In genomic region chr3:52443268-52443610, GRCh38 we compare ENCODE assay signal across 19 cellular contexts. TPM values are rescaled to one million over a fixed set of nuclear protein-coding genes. Genes with fewer than 3 reads are reported as not detected.
DNase-seq lines count a peak whose midpoint lies in the region; ATAC-seq, FAIRE-seq and TF ChIP-seq lines count a peak whose summit lies in the region.
"Had no signal": no experiment of that assay in that cellular context is flagged by ENCODE, and none has a peak within 500 bp of the region (broad histone marks: within the 10 kb centered on the region; RNA-seq: fewer than 3 reads in every experiment).

No MANE protein-coding gene starts in this region.

- peaks cover 3% of the 10 kb centered on the region; the same call in 1 of the 2 replicates for H3K79me1 ChIP-seq in H1 (ENCODE audit: low read depth, low read length)
- H3K79me1 ChIP-seq in mesendoderm (ENCODE audit: low read length), result no peaks in the 10 kb centered on the region

- H3K4me2 ChIP-seq in H1 (ENCODE audit: insufficient read depth in 1 of 2, low read depth in 2 of 2, low read length in 2 of 2), result no peak overlapping the region
- H3K4me2 ChIP-seq in mesendoderm (ENCODE audit: low read length), result no peak overlapping the region
- H3K4me2 ChIP-seq: A549 had no signal

- peak overlapping the region in 5 of 10 donors; percentile 51 to 67 (median 53) for H3K27ac ChIP-seq in heart right ventricle
- no peak overlapping the region for H3K27ac ChIP-seq in H1 (ENCODE audit: low read depth, low read length)
- H3K27ac ChIP-seq in mesendoderm (ENCODE audit: low read depth, low read length), result no peak overlapping the region
- peak overlapping the region; percentile 42 for H3K27ac ChIP-seq in subcutaneous abdominal adipose tissue (ENCODE audit: low read depth, low read length)
- H3K27ac ChIP-seq: A549, HL-60 had no signal

- H2BK120ac ChIP-seq in H1 (replicated peaks; ENCODE audit: low read depth, low read length) (no peak overlapping the region), mesendoderm (ENCODE audit: low read depth, low read length) (no peak overlapping the region)

- H3K36me3 ChIP-seq in heart right ventricle, result peaks cover 0 to 9% (median 0%) of the 10 kb centered on the region in 9 donors
- H3K36me3 ChIP-seq in H1 (ENCODE audit: control insufficient read depth in 2 of 4, insufficient read depth in 4 of 4, low read length in 3 of 4), result no peaks in the 10 kb centered on the region
- H3K36me3 ChIP-seq in mesendoderm (ENCODE audit: control insufficient read depth, insufficient read depth, low read length), result no peaks in the 10 kb centered on the region
- H3K36me3 ChIP-seq in subcutaneous abdominal adipose tissue (ENCODE audit: control insufficient read depth in 5 of 5, insufficient read depth in 5 of 5, low read length in 5 of 5), result peaks cover 0 to 46% (median 38%) of the 10 kb centered on the region in 5 donors
- no peaks in the 10 kb centered on the region for H3K36me3 ChIP-seq in mucosa of descending colon (ENCODE audit: low read depth)

- no peak for TF ChIP-seq POLR2A in H1 (IDR thresholded peaks at IDR 0.05; ENCODE audit: control extremely low read depth in 1 of 2, low read depth in 2 of 2, low read length in 2 of 2)

- H3K4ac ChIP-seq in H1 (replicated peaks; ENCODE audit: insufficient read length, low read depth, low read length) (no peak overlapping the region), mesendoderm (ENCODE audit: low read depth, low read length) (no peak overlapping the region)

- TF ChIP-seq RAD21 in H1 (IDR thresholded peaks at IDR 0.05 in 1 of 2, conservative IDR thresholded peaks at IDR 0.05 in 1 of 2; ENCODE audit: low read depth in 2 of 2, low read length in 2 of 2), result no peak

- H4K8ac ChIP-seq in H1 (ENCODE audit: extremely low read depth, insufficient read depth, low read length), result no peak overlapping the region
- H4K8ac ChIP-seq in mesendoderm (ENCODE audit: low read depth, low read length), result no peak overlapping the region

- no peak overlapping the region for H2AFZ ChIP-seq in H1 (ENCODE audit: low read length)

- H3K56ac ChIP-seq in H1 (replicated peaks; ENCODE audit: insufficient read length, low read depth, low read length), result no peak overlapping the region
- no peak overlapping the region for H3K56ac ChIP-seq in mesendoderm (ENCODE audit: low read length)

- DNase-seq in heart right ventricle (no peak), left cardiac atrium (no peak), H1 (ENCODE audit: low read depth in 1 of 2, low spot score in 2 of 2) (no peak), mesendoderm (no peak), inferior parietal cortex (ENCODE audit: extremely low spot score) (no peak), mucosa of descending colon (no peak), G401 (ENCODE audit: low spot score) (no peak)
- DNase-seq: DND-41, HFFc6, NCI-H146, NCI-H2081 treated with DMSO at 0.1 percent for 48 hours, NCI-H226, NCI-H526 had no signal

- H2BK20ac ChIP-seq in H1 (ENCODE audit: low read length), result no peak overlapping the region

- peaks cover 4% of the 10 kb centered on the region; the same call in 1 of the 2 replicates for H3K23me2 ChIP-seq in H1 (ENCODE audit: low read depth, low read length)

- H3K18ac ChIP-seq in H1 (ENCODE audit: extremely low read depth, low read length) (no peak overlapping the region), mesendoderm (ENCODE audit: low read length) (no peak overlapping the region)

- H2BK12ac ChIP-seq in H1 (ENCODE audit: low read depth, low read length), result 0 out of 2 replicates have a peak overlapping the region, but pooled peaks have one; percentile 9

- H3K9ac ChIP-seq in H1 (replicated peaks in 1 of 4; ENCODE audit: extremely low read depth in 1 of 4, low read depth in 3 of 4, low read length in 3 of 4) (no peak overlapping the region), mesendoderm (ENCODE audit: low read length) (no peak overlapping the region), subcutaneous abdominal adipose tissue (ENCODE audit: low read length in 5 of 5) (peak overlapping the region; percentile 68 to 90 (median 71))

- CTCF ChIA-PET in H1 (lab: Charles Lee; ENCODE audit: partially characterized antibody), result interaction anchor here (3.9 to 12.8 kb wide), 3 partner anchors 10 to 57 kb away, joined by 13 to 109 read pairs (median 45); partner anchors contain the start of gene TNNC1

- 89 to 92% methylated on average over 8 of the region's 8 CpGs for WGBS in heart right ventricle, 2 donors
- WGBS in H1 (ENCODE audit: extremely low coverage in 1 of 2, insufficient coverage in 1 of 2, insufficient read length in 1 of 2, insufficient replicate concordance in 2 of 2, low coverage in 1 of 2, low lambda C conversion rate in 2 of 2, missing lambda C conversion rate in 1 of 2), 2 experiments, result 91% methylated on average over 8 of the region's 8 CpGs; no CpG with 5 or more reads in 1 of the 2 experiments
- WGBS in mesendoderm (ENCODE audit: extremely low coverage, insufficient coverage, low lambda C conversion rate), result no CpG with 5 or more reads among the region's 8 CpGs

- H3K4me1 ChIP-seq in heart right ventricle (peaks cover 3 to 36% (median 12%) of the 10 kb centered on the region in 9 donors), H1 (replicated peaks in 1 of 4; ENCODE audit: control insufficient read depth in 3 of 4, insufficient read depth in 4 of 4, low read length in 3 of 4) (peaks cover 0 to 10% (median 4%) of the 10 kb centered on the region in 4 experiments; a peak in 4 of 7 replicates), mesendoderm (ENCODE audit: control insufficient read depth, low read depth, low read length) (no peaks in the 10 kb centered on the region), subcutaneous abdominal adipose tissue (ENCODE audit: control insufficient read depth in 5 of 5, insufficient read depth in 5 of 5, low read length in 5 of 5) (peaks cover 11 to 85% (median 81%) of the 10 kb centered on the region in 5 donors), mucosa of descending colon (ENCODE audit: low read depth) (peaks cover 5% of the 10 kb centered on the region)
- H3K4me1 ChIP-seq: A549 had no signal

- H3K4me3 ChIP-seq in heart right ventricle (peak overlapping the region in 8 of 10 donors; percentile 16 to 48 (median 42)), H1 (ENCODE audit: extremely low read depth in 1 of 4, insufficient read depth in 2 of 4, low read depth in 3 of 4, low read length in 4 of 4) (no peak overlapping the region), mesendoderm (ENCODE audit: low read length) (no peak overlapping the region), subcutaneous abdominal adipose tissue (ENCODE audit: low read depth in 1 of 5, low read length in 5 of 5) (peak overlapping the region; percentile 76 to 91 (median 84)), mucosa of descending colon (no peak overlapping the region)
- H3K4me3 ChIP-seq: A549, K562 had no signal

- H3K9me3 ChIP-seq in heart right ventricle (no peaks in the 10 kb centered on the region), H1 (ENCODE audit: insufficient read depth in 2 of 2, low read depth in 1 of 2, low read length in 1 of 2) (no peaks in the 10 kb centered on the region), subcutaneous abdominal adipose tissue (ENCODE audit: control insufficient read depth in 5 of 5, low read length in 5 of 5) (no peaks in the 10 kb centered on the region), mucosa of descending colon (no peaks in the 10 kb centered on the region)
- H3K9me3 ChIP-seq: A549 had no signal

- in situ Hi-C loops in G401 (cut with HindIII; ENCODE audit: low sequenced_read_pairs), result no loop called here

- H3K27me3 ChIP-seq in heart right ventricle, result no peaks in the 10 kb centered on the region
- 0 out of 7 replicates have a peak, but pooled peaks cover 0 to 2% (median 0%) of the 10 kb centered on the region in 4 experiments for H3K27me3 ChIP-seq in H1 (replicated peaks in 1 of 4; ENCODE audit: control insufficient read depth in 3 of 4, extremely low read depth in 1 of 4, insufficient read depth in 3 of 4, low read length in 3 of 4)
- H3K27me3 ChIP-seq in mesendoderm (ENCODE audit: insufficient read depth, low read length, poor library complexity), result no peaks in the 10 kb centered on the region
- H3K27me3 ChIP-seq in subcutaneous abdominal adipose tissue (ENCODE audit: control insufficient read depth in 5 of 5, insufficient read depth in 4 of 5, low read length in 5 of 5), result no peaks in the 10 kb centered on the region

- H4K20me1 ChIP-seq in H1 (replicated peaks in 1 of 2; ENCODE audit: control insufficient read depth in 1 of 2, insufficient read depth in 2 of 2, low read length in 2 of 2), result no peaks in the 10 kb centered on the region

- intact Hi-C loops in heart right ventricle (cut with DNase I) (no loop called here), left cardiac atrium (cut with DNase I) (no loop called here), mucosa of descending colon (cut with DNase I, micrococcal nuclease) (no loop called here)

- H3K23ac ChIP-seq in H1 (ENCODE audit: insufficient read length) (no peak overlapping the region), mesendoderm (ENCODE audit: low read length) (peak overlapping the region; percentile 24)

- ATAC-seq in heart right ventricle (no peak), left cardiac atrium (no peak), mucosa of descending colon (no peak)
- ATAC-seq: A549, K562 had no signal

- H2BK15ac ChIP-seq in H1 (ENCODE audit: low read length) (no peak overlapping the region), mesendoderm (replicated peaks; ENCODE audit: low read depth) (no peak overlapping the region)

- H4K5ac ChIP-seq in H1 (ENCODE audit: insufficient read length, low read depth, low read length) (no peak overlapping the region), mesendoderm (ENCODE audit: low read length) (no peak overlapping the region)

- H2AK5ac ChIP-seq in H1 (ENCODE audit: low read depth, low read length), result no peak overlapping the region
- H2AK5ac ChIP-seq in mesendoderm (ENCODE audit: low read length), result no peak overlapping the region

- no peak for FAIRE-seq in H1 (lab: Jason Lieb, UNC)
- FAIRE-seq: A549, K562 had no signal

- POLR2A ChIA-PET in H1 (lab: Charles Lee; ENCODE audit: partially characterized antibody), result interaction anchor here (1.6 to 12.3 kb wide), 4 partner anchors 10 to 43 kb away, joined by 3 to 112 read pairs (median 10); partner anchors contain the start of gene TNNC1

- no peak overlapping the region for H4K91ac ChIP-seq in H1 (replicated peaks; ENCODE audit: insufficient read length, low read length)

- no peaks in the 10 kb centered on the region for H3K79me2 ChIP-seq in H1 (ENCODE audit: control insufficient read depth in 1 of 2, insufficient read depth in 2 of 2, low read length in 2 of 2)
- H3K79me2 ChIP-seq in mesendoderm (ENCODE audit: control insufficient read depth, insufficient read depth, low read length), result no peaks in the 10 kb centered on the region

- no peak overlapping the region for H3K14ac ChIP-seq in H1 (ENCODE audit: insufficient read length)

- TF ChIP-seq EP300 in H1 (IDR thresholded peaks at IDR 0.05; ENCODE audit: borderline replicate concordance in 1 of 2, low read depth in 2 of 2, low read length in 2 of 2), result no peak

- no peak for TF ChIP-seq CTCF in heart right ventricle (IDR thresholded peaks at IDR 0.05)
- no peak for TF ChIP-seq CTCF in H1 (IDR thresholded peaks at IDR 0.05; ENCODE audit: control extremely low read depth in 1 of 3, insufficient read depth in 1 of 3, low read depth in 1 of 3, low read length in 3 of 3)
- no peak for TF ChIP-seq CTCF in mucosa of descending colon (IDR thresholded peaks at IDR 0.05)

- no peak overlapping the region for H2BK5ac ChIP-seq in H1 (ENCODE audit: low read depth, low read length)
- H2BK5ac ChIP-seq in mesendoderm (ENCODE audit: low read length), result no peak overlapping the region

RNA-seq across cellular contexts. Expression of gene SEMA3G, which starts 1.7 kb away (rescaled TPM):
- total RNA-seq in heart right ventricle, result 10 to 100 TPM in 9 of 10 donors, 1 to 10 TPM in 1; 8.3 to 17.8 (median 16.2) TPM
- polyA plus RNA-seq in heart right ventricle, result 10 to 100 TPM; 12.1 to 13.1 TPM
- total RNA-seq in left cardiac atrium, result 10 to 100 TPM; 13.7 to 19.9 TPM
- total RNA-seq in H1 (2021; fragmentation: NEBNext Ultra II Directional; extraction: Animal tissue kit (Norgen Biotek cat#: 25700)), result 1.5 TPM in 2 replicates
- 0.95 and 2.4 TPM in 2 replicates for polyA plus RNA-seq in H1 (2011; rRNA removed)
- polyA plus RNA-seq in H1 (2011; cell fraction: cytosol; rRNA removed), result 1.0 TPM
- polyA plus RNA-seq in H1 (2011; cell fraction: nucleus; rRNA removed), result 2.2 TPM
- polyA plus RNA-seq in H1 (2012, experiment 1 of 2), result 1.0 to 1.8 TPM (median 1.2 TPM) in 4 replicates
- 0.50 TPM for polyA plus RNA-seq in H1 (2012, experiment 2 of 2)
- 1.3 TPM for polyA plus RNA-seq in H1 (2013, experiment 1 of 2)
- polyA plus RNA-seq in H1 (2013, experiment 2 of 2), result 1.1 TPM
- 1.1 and 1.4 TPM in 2 replicates for polyA minus RNA-seq in H1 (2011; rRNA and poly(A)+ RNA removed)
- 1.5 TPM for polyA minus RNA-seq in H1 (2011; cell fraction: cytosol; rRNA and poly(A)+ RNA removed)
- polyA minus RNA-seq in H1 (2011; cell fraction: nucleus; rRNA and poly(A)+ RNA removed), result 1.8 TPM
- 0.56 TPM for polyA plus RNA-seq in mesendoderm (2013, experiment 1 of 2)
- 0.62 TPM for polyA plus RNA-seq in mesendoderm (2013, experiment 2 of 2)
- 10 to 100 TPM in 1 of 3 donors, 1 to 10 TPM in 2; 2.7 to 10.2 (median 3.1) TPM for total RNA-seq in mucosa of descending colon
- total RNA-seq in G401 (2014; rRNA removed; shearing (Covaris generic)), result 0.10 and 0.98 TPM in 2 replicates
- total RNA-seq: HFFc6, OCI-LY7 had no signal
- polyA plus RNA-seq: K562 had no signal

RNA-seq across cellular contexts. Expression of gene TNNC1, which starts 10.6 kb away (rescaled TPM):
- 1,000 to 10,000 TPM; 6,035 to 9,296 (median 8,226) TPM for total RNA-seq in heart right ventricle
- polyA plus RNA-seq in heart right ventricle, result over 10,000 TPM in 1 of 2 donors, 1,000 to 10,000 TPM in 1; 9,937 to 18,066 TPM
- total RNA-seq in left cardiac atrium, result 1,000 to 10,000 TPM; 2,841 to 3,233 TPM
- total RNA-seq in H1 (2021; fragmentation: NEBNext Ultra II Directional; extraction: Animal tissue kit (Norgen Biotek cat#: 25700)), result 5.8 and 9.5 TPM in 2 replicates
- 16.4 and 18.5 TPM in 2 replicates for polyA plus RNA-seq in H1 (2011; rRNA removed)
- polyA plus RNA-seq in H1 (2011; cell fraction: cytosol; rRNA removed), result 29.5 TPM
- polyA plus RNA-seq in H1 (2011; cell fraction: nucleus; rRNA removed), result 12.1 TPM
- 11.7 to 13.0 TPM (median 12.0 TPM) in 4 replicates for polyA plus RNA-seq in H1 (2012, experiment 1 of 2)
- polyA plus RNA-seq in H1 (2012, experiment 2 of 2), result 12.9 TPM
- 5.0 TPM for polyA plus RNA-seq in H1 (2013, experiment 1 of 2)
- 4.6 TPM for polyA plus RNA-seq in H1 (2013, experiment 2 of 2)
- polyA minus RNA-seq in H1 (2011; rRNA and poly(A)+ RNA removed), result 2.8 and 5.0 TPM in 2 replicates
- 4.1 TPM for polyA minus RNA-seq in H1 (2011; cell fraction: cytosol; rRNA and poly(A)+ RNA removed)
- polyA minus RNA-seq in H1 (2011; cell fraction: nucleus; rRNA and poly(A)+ RNA removed), result 5.0 TPM
- polyA plus RNA-seq in mesendoderm (2013, experiment 1 of 2), result 6.0 TPM
- polyA plus RNA-seq in mesendoderm (2013, experiment 2 of 2), result 6.5 TPM
- total RNA-seq in mucosa of descending colon, result 1 to 10 TPM in 2 of 3 donors, under 1 TPM in 1; 0.60 to 6.3 (median 2.5) TPM
- 86.7 and 117 TPM in 2 replicates for total RNA-seq in G401 (2014; rRNA removed; shearing (Covaris generic))
- total RNA-seq: RPMI7951 had no signal

RNA-seq across cellular contexts. Expression of gene NISCH, which starts 12.2 kb away (rescaled TPM):
- 10 to 100 TPM; 35.3 to 56.3 (median 41.9) TPM for total RNA-seq in heart right ventricle
- polyA plus RNA-seq in heart right ventricle, result 10 to 100 TPM; 24.0 to 53.6 TPM
- 10 to 100 TPM; 45.9 to 49.0 TPM for total RNA-seq in left cardiac atrium
- 67.0 and 71.9 TPM in 2 replicates for total RNA-seq in H1 (2021; fragmentation: NEBNext Ultra II Directional; extraction: Animal tissue kit (Norgen Biotek cat#: 25700))
- 71.2 and 108 TPM in 2 replicates for polyA plus RNA-seq in H1 (2011; rRNA removed)
- 71.7 TPM for polyA plus RNA-seq in H1 (2011; cell fraction: cytosol; rRNA removed)
- 289 TPM for polyA plus RNA-seq in H1 (2011; cell fraction: nucleus; rRNA removed)
- polyA plus RNA-seq in H1 (2012, experiment 1 of 2), result 48.9 to 72.2 TPM (median 62.2 TPM) in 4 replicates
- polyA plus RNA-seq in H1 (2012, experiment 2 of 2), result 33.3 TPM
- polyA plus RNA-seq in H1 (2013, experiment 1 of 2), result 50.4 TPM
- polyA plus RNA-seq in H1 (2013, experiment 2 of 2), result 45.9 TPM
- 106 and 112 TPM in 2 replicates for polyA minus RNA-seq in H1 (2011; rRNA and poly(A)+ RNA removed)
- polyA minus RNA-seq in H1 (2011; cell fraction: cytosol; rRNA and poly(A)+ RNA removed), result 60.0 TPM
- polyA minus RNA-seq in H1 (2011; cell fraction: nucleus; rRNA and poly(A)+ RNA removed), result 121 TPM
- 28.4 TPM for polyA plus RNA-seq in mesendoderm (2013, experiment 1 of 2)
- 29.0 TPM for polyA plus RNA-seq in mesendoderm (2013, experiment 2 of 2)
- 10 to 100 TPM; 57.6 to 91.0 (median 72.1) TPM for total RNA-seq in mucosa of descending colon
- 25.5 and 28.9 TPM in 2 replicates for total RNA-seq in G401 (2014; rRNA removed; shearing (Covaris generic))

RNA-seq across cellular contexts. Expression of gene PHF7, which starts 32.8 kb away (rescaled TPM):
- total RNA-seq in heart right ventricle (10 to 100 TPM; 11.5 to 26.3 (median 22.4) TPM), left cardiac atrium (10 to 100 TPM; 13.1 to 16.0 TPM), mucosa of descending colon (10 to 100 TPM; 13.9 to 24.7 (median 17.6) TPM)
- polyA plus RNA-seq in heart right ventricle (1 to 10 TPM; 1.9 to 6.0 TPM), H1 (2011; rRNA removed) (6.3 and 6.7 TPM in 2 replicates)
- total RNA-seq in H1 (2021; fragmentation: NEBNext Ultra II Directional; extraction: Animal tissue kit (Norgen Biotek cat#: 25700)), result 9.5 and 12.0 TPM in 2 replicates
- 13.6 TPM for polyA plus RNA-seq in H1 (2011; cell fraction: cytosol; rRNA removed)
- 13.4 TPM for polyA plus RNA-seq in H1 (2011; cell fraction: nucleus; rRNA removed)
- 8.9 to 13.5 TPM (median 12.4 TPM) in 4 replicates for polyA plus RNA-seq in H1 (2012, experiment 1 of 2)
- 5.5 TPM for polyA plus RNA-seq in H1 (2012, experiment 2 of 2)
- 15.6 TPM for polyA plus RNA-seq in H1 (2013, experiment 1 of 2)
- polyA plus RNA-seq in H1 (2013, experiment 2 of 2), result 13.1 TPM
- polyA minus RNA-seq in H1 (2011; rRNA and poly(A)+ RNA removed), result 9.0 and 9.3 TPM in 2 replicates
- 7.4 TPM for polyA minus RNA-seq in H1 (2011; cell fraction: cytosol; rRNA and poly(A)+ RNA removed)
- polyA minus RNA-seq in H1 (2011; cell fraction: nucleus; rRNA and poly(A)+ RNA removed), result 14.1 TPM
- polyA plus RNA-seq in mesendoderm (2013, experiment 1 of 2), result 4.9 TPM
- polyA plus RNA-seq in mesendoderm (2013, experiment 2 of 2), result 4.9 TPM
- total RNA-seq in G401 (2014; rRNA removed; shearing (Covaris generic)), result 6.7 and 8.3 TPM in 2 replicates

RNA-seq across cellular contexts. Expression of gene BAP1, which starts 33.4 kb away (rescaled TPM):
- total RNA-seq in heart right ventricle, result 10 to 100 TPM; 37.1 to 58.2 (median 46.1) TPM
- 10 to 100 TPM; 50.6 to 51.6 TPM for polyA plus RNA-seq in heart right ventricle
- total RNA-seq in left cardiac atrium, result 10 to 100 TPM; 52.6 to 62.4 TPM
- 72.9 and 80.3 TPM in 2 replicates for total RNA-seq in H1 (2021; fragmentation: NEBNext Ultra II Directional; extraction: Animal tissue kit (Norgen Biotek cat#: 25700))
- 64.9 and 79.5 TPM in 2 replicates for polyA plus RNA-seq in H1 (2011; rRNA removed)
- polyA plus RNA-seq in H1 (2011; cell fraction: cytosol; rRNA removed), result 74.8 TPM
- polyA plus RNA-seq in H1 (2011; cell fraction: nucleus; rRNA removed), result 271 TPM
- 81.1 to 93.5 TPM (median 83.9 TPM) in 4 replicates for polyA plus RNA-seq in H1 (2012, experiment 1 of 2)
- polyA plus RNA-seq in H1 (2012, experiment 2 of 2), result 89.8 TPM
- polyA plus RNA-seq in H1 (2013, experiment 1 of 2), result 37.6 TPM
- polyA plus RNA-seq in H1 (2013, experiment 2 of 2), result 38.9 TPM
- 81.1 and 89.6 TPM in 2 replicates for polyA minus RNA-seq in H1 (2011; rRNA and poly(A)+ RNA removed)
- polyA minus RNA-seq in H1 (2011; cell fraction: cytosol; rRNA and poly(A)+ RNA removed), result 46.2 TPM
- 71.8 TPM for polyA minus RNA-seq in H1 (2011; cell fraction: nucleus; rRNA and poly(A)+ RNA removed)
- 39.0 TPM for polyA plus RNA-seq in mesendoderm (2013, experiment 1 of 2)
- 38.6 TPM for polyA plus RNA-seq in mesendoderm (2013, experiment 2 of 2)
- 10 to 100 TPM; 69.3 to 87.0 (median 84.1) TPM for total RNA-seq in mucosa of descending colon
- total RNA-seq in G401 (2014; rRNA removed; shearing (Covaris generic)), result 149 and 194 TPM in 2 replicates

Comparison
In these comparisons a context has a peak if more than half of its experiments do, and no peak if none do; other contexts are left out.
1. H3K4me3 ChIP-seq: peak in heart right ventricle (8 of 10) and subcutaneous abdominal adipose tissue (5 of 5); none in H1 (0 of 4), mesendoderm (single experiment) and mucosa of descending colon (single experiment).
2. H3K9ac ChIP-seq: peak in subcutaneous abdominal adipose tissue (5 of 5); none in H1 (0 of 4) and mesendoderm (single experiment).
3. RNA of gene TNNC1, which starts 10.6 kb away (total RNA-seq): 6,035 to 9,296 TPM in heart right ventricle and 2,841 to 3,233 TPM in left cardiac atrium; 86.7 to 117 TPM in G401, 5.8 to 9.5 TPM in H1 and 0.60 to 6.3 TPM in mucosa of descending colon; every median in the first group is over 10 times any median in the second.